ENCODE assay signal across 9 cellular contexts in the genomic region with DNA sequence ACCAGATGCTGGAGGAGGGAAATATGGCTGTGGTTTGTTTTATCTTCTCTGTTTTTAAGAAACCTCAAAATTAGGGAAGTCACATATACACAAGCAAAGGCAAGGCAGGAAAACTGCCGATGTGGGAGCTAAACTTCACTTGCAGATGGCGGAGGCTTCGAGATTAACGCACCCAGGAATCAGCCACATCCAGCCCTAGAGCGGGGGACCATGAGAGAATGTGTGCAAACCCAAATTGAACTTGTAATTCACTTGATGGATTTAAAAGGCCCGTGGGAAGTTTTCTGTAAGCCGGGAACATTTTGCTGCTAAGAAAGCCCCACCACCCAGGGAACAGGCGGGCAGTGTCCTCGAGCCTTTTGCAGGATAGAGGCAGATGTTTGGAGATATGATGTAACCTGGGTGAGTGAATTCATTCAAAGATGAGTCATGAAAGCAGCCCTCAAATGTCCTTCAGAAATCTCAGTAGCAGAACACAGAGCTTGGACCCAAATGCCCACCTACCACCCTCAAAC. TPM values are rescaled to one million over a fixed set of nuclear protein-coding genes. Genes with fewer than 3 reads are reported as not detected.
DNase-seq lines count a peak whose midpoint lies in the region; ATAC-seq and TF ChIP-seq lines count a peak whose summit lies in the region.
"Had no signal": no experiment of that assay in that cellular context is flagged by ENCODE, and none has a peak within 500 bp of the region (broad histone marks: within the 10 kb centered on the region; RNA-seq: fewer than 3 reads in every experiment).

No MANE protein-coding gene starts in this region.

- H3K9me3 ChIP-seq in CD8-positive, alpha-beta T cell (ENCODE audit: low read length): no peaks in the 10 kb centered on the region

- no peaks in the 10 kb centered on the region for H3K27me3 Mint-ChIP-seq in CD8-positive, alpha-beta T cell (ENCODE audit: low read depth)
- peaks cover 13% of the 10 kb centered on the region for H3K27me3 Mint-ChIP-seq in HFFc6 (ENCODE audit: insufficient read depth)

- DNase-seq in CD8-positive, alpha-beta T cell: no peak
- peak; percentile 36 for DNase-seq in HFFc6
- peak; percentile 65 for DNase-seq in SW480 (ENCODE audit: low spot score)
- DNase-seq in foreskin fibroblast: peak; percentile 65 to 85
- no peak for DNase-seq in iPS-NIHi11 (ENCODE audit: low spot score)
- DNase-seq in kidney glomerular epithelial cell (lab: John Stamatoyannopoulos, UW): no peak

- POLR2A ChIA-PET in CD8-positive, alpha-beta T cell (lab: Charles Lee): no interaction called here

- H3K4me3 ChIP-seq in CD8-positive, alpha-beta T cell (ENCODE audit: low read depth, low read length): no peak overlapping the region
- H3K4me3 ChIP-seq in foreskin fibroblast (ENCODE audit: low read depth in 1 of 2, low read length in 2 of 2): peak overlapping the region; percentile 4 to 13

- H3K36me3 Mint-ChIP-seq in CD8-positive, alpha-beta T cell: peaks cover 20% of the 10 kb centered on the region
- H3K36me3 Mint-ChIP-seq in HFFc6 (ENCODE audit: low read depth): no peaks in the 10 kb centered on the region

- intact Hi-C loops in CD8-positive, alpha-beta T cell (cut with DNase I, micrococcal nuclease): no loop called here

- peaks cover 79% of the 10 kb centered on the region for H3K4me1 ChIP-seq in CD8-positive, alpha-beta T cell (ENCODE audit: insufficient read depth, low read length)

- CTCF ChIA-PET in CD8-positive, alpha-beta T cell (lab: Charles Lee): interaction anchor here (1.0 to 1.3 kb wide), 2 partner anchors 33 to 99 kb away, joined by 3 read pairs; no protein-coding TSS in a partner anchor

- no peak for ATAC-seq in CD8-positive, alpha-beta T cell
- ATAC-seq in HG03565 (IDR thresholded peaks at IDR 0.05; ENCODE audit: unreplicated experiment) (no peak), GM21381 (IDR thresholded peaks at IDR 0.05; ENCODE audit: unreplicated experiment) (no peak)

- H3K4me1 Mint-ChIP-seq in CD8-positive, alpha-beta T cell (ENCODE audit: low read depth): peaks cover 75% of the 10 kb centered on the region
- H3K4me1 Mint-ChIP-seq in HFFc6 (ENCODE audit: low read depth): peaks cover 28% of the 10 kb centered on the region

- no peaks in the 10 kb centered on the region for H3K27me3 ChIP-seq in CD8-positive, alpha-beta T cell (ENCODE audit: insufficient read depth, low read length)

- H3K27ac ChIP-seq in CD8-positive, alpha-beta T cell (ENCODE audit: low read depth, low read length): no peak overlapping the region
- H3K27ac ChIP-seq: epithelial cell of prostate had no signal

- TF ChIP-seq CTCF in CD8-positive, alpha-beta T cell (IDR thresholded peaks at IDR 0.05): no peak
- TF ChIP-seq CTCF in HFFc6 (IDR thresholded peaks at IDR 0.05): no peak
- TF ChIP-seq CTCF in foreskin fibroblast (IDR thresholded peaks at IDR 0.05; ENCODE audit: low read depth, low read length): no peak

- H3K27ac Mint-ChIP-seq in CD8-positive, alpha-beta T cell: peak overlapping the region; percentile 78
- H3K27ac Mint-ChIP-seq in HFFc6: peak overlapping the region; percentile 17; the same call in 1 of the 2 replicates

- H3K4me3 Mint-ChIP-seq in CD8-positive, alpha-beta T cell: peak overlapping the region; percentile 8
- H3K4me3 Mint-ChIP-seq in HFFc6: peak overlapping the region; percentile 56

- no peaks in the 10 kb centered on the region for H3K9me3 Mint-ChIP-seq in CD8-positive, alpha-beta T cell
- no peaks in the 10 kb centered on the region for H3K9me3 Mint-ChIP-seq in HFFc6

- no peaks in the 10 kb centered on the region for H3K36me3 ChIP-seq in CD8-positive, alpha-beta T cell (ENCODE audit: insufficient read depth, low read length)

RNA-seq across cellular contexts. Expression of a gene that starts 39.9 kb away (rescaled TPM):
- 100 to 1,000 TPM; 111 to 117 TPM for total RNA-seq in CD8-positive, alpha-beta T cell
- total RNA-seq in HFFc6 (2021; fragmentation: NEBNext Ultra II Directional; extraction: Animal tissue kit (Norgen Biotek cat#: 25700)): 1 to 10 TPM; 1.8 to 4.1 (median 2.8) TPM

Comparison
In these comparisons a context has a peak if more than half of its experiments do, and no peak if none do; other contexts are left out.
1. DNase-seq: peak in HFFc6 (single experiment), SW480 (single experiment) and foreskin fibroblast (2 of 2); none in CD8-positive, alpha-beta T cell (0 of 7), iPS-NIHi11 (single experiment) and kidney glomerular epithelial cell (single experiment).
2. RNA of a gene that starts 39.9 kb away (total RNA-seq): 111 to 117 TPM in CD8-positive, alpha-beta T cell; 1.8 to 4.1 TPM in HFFc6; every median in the first group is over 10 times any median in the second.